Comparison of ENCODE assay signal across 21 cellular contexts in the genomic region with DNA sequence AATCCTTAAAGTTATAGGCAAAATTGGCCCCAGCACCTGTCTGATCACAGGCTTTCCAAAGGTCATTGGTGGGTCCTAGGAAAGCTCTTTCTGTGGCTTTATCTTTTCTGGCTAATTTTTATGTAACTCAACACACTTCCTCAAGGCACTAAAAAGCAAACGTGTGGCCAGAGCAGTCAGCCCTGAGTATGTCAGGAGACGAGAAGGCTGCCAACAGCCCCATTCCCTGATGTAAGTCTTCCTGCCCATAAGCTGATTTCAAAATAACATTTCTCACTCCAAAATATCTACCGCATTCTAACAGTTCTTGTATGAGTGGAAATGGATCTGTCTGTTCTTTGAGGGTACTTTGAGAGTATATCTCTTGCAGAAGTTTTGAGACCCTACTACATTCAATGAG. TPM values are rescaled to one million over a fixed set of nuclear protein-coding genes. Genes with fewer than 3 reads are reported as not detected.
A peak's percentile ranks its signal among the peaks of the same experiment; 100 is the strongest.
DNase-seq lines count a peak whose midpoint lies in the region; ATAC-seq and TF ChIP-seq lines count a peak whose summit lies in the region.
"Had no signal": no experiment of that assay in that cellular context is flagged by ENCODE, and none has a peak within 500 bp of the region (broad histone marks: within the 10 kb centered on the region; RNA-seq: fewer than 3 reads in every experiment).

No MANE protein-coding gene starts in this region.

- H3K27ac ChIP-seq in heart right ventricle (no peak overlapping the region), prostate gland (no peak overlapping the region)
- H3K27ac ChIP-seq: Peyer's patch, SJSA1 had no signal

- intact Hi-C loops in Right ventricle myocardium superior (cut with DNase I) = no loop called here
- intact Hi-C loops in heart right ventricle (cut with DNase I) = no loop called here
- intact Hi-C loops in sciatic nerve (cut with DNase I) = no loop called here
- intact Hi-C loops in Calu3 (cut with micrococcal nuclease; ENCODE audit: unreplicated experiment) = no loop called here
- intact Hi-C loops in prostate gland (cut with DNase I) = no loop called here

- H3K27ac Mint-ChIP-seq in Calu3 (ENCODE audit: unreplicated experiment) = no peak overlapping the region
- H3K27ac Mint-ChIP-seq: B cell had no signal

- no peak overlapping the region for H3K4me3 Mint-ChIP-seq in Calu3 (ENCODE audit: low read depth, unreplicated experiment)
- H3K4me3 Mint-ChIP-seq: B cell had no signal

- 58 to 64% methylated on average over 3 of the region's 3 CpGs for WGBS in heart right ventricle, 2 donors
- 61% methylated on average over 3 of the region's 3 CpGs for WGBS in prostate gland

- TF ChIP-seq POLR2A in prostate gland (IDR thresholded peaks at IDR 0.05) = no peak

- TF ChIP-seq CTCF in heart right ventricle (IDR thresholded peaks at IDR 0.05) (no peak), Calu3 (IDR thresholded peaks at IDR 0.05; ENCODE audit: unreplicated experiment) (no peak), prostate gland (IDR thresholded peaks at IDR 0.05) (no peak)

- CTCF ChIA-PET in Calu3 (lab: Charles Lee) = no interaction called here

- H3K27me3 Mint-ChIP-seq in Calu3 (ENCODE audit: unreplicated experiment) = no peaks in the 10 kb centered on the region
- H3K27me3 Mint-ChIP-seq: B cell had no signal

- no TSS peak for BruUV-seq in Calu3 (replicated peaks; lab: Mats Ljungman, UMichigan)

- H3K36me3 ChIP-seq in heart right ventricle (no peaks in the 10 kb centered on the region), prostate gland (no peaks in the 10 kb centered on the region)
- H3K36me3 ChIP-seq: Peyer's patch, SJSA1 had no signal

- H3K4me1 Mint-ChIP-seq in Calu3 (ENCODE audit: low read depth, unreplicated experiment) = no peaks in the 10 kb centered on the region
- H3K4me1 Mint-ChIP-seq: B cell had no signal

- no peaks in the 10 kb centered on the region for H3K27me3 ChIP-seq in heart right ventricle
- no peaks in the 10 kb centered on the region for H3K27me3 ChIP-seq in prostate gland (replicated peaks; ENCODE audit: insufficient read depth)
- H3K27me3 ChIP-seq: Peyer's patch, SJSA1 had no signal

- H3K4me3 ChIP-seq in heart right ventricle (no peak overlapping the region), prostate gland (no peak overlapping the region)
- H3K4me3 ChIP-seq: Peyer's patch, SJSA1 had no signal

- peaks cover 4% of the 10 kb centered on the region for H3K9me3 Mint-ChIP-seq in Calu3 (ENCODE audit: low read depth, unreplicated experiment)

- H3K36me3 Mint-ChIP-seq in Calu3 (ENCODE audit: insufficient read depth, unreplicated experiment) = no peaks in the 10 kb centered on the region

- peak; percentile 50 for DNase-seq in Right ventricle myocardium superior
- DNase-seq in heart right ventricle = no peak
- peak; percentile 27 for DNase-seq in MV-4-11 (lab: John Stamatoyannopoulos, UW)
- DNase-seq in fibroblast of peridontal ligament (ENCODE audit: extremely low read depth) = peak; percentile 7
- DNase-seq in sciatic nerve (ENCODE audit: low spot score) = no peak
- no peak for DNase-seq in Calu3
- no peak for DNase-seq in prostate gland (ENCODE audit: low spot score)
- DNase-seq: 8988T, EL, GOT3, KG1, NCI-H1694, NCI-H2081, NCI-H2171, NCI-H524 treated with DMSO at 0.1 percent for 48 hours, NCI-H82, Peyer's patch had no signal

- H3K4me1 ChIP-seq in heart right ventricle = no peaks in the 10 kb centered on the region
- no peaks in the 10 kb centered on the region for H3K4me1 ChIP-seq in prostate gland (replicated peaks)
- H3K4me1 ChIP-seq: Peyer's patch, SJSA1 had no signal

- peak; percentile 51 for ATAC-seq in Right ventricle myocardium superior (ENCODE audit: poor library complexity)
- ATAC-seq in heart right ventricle = no peak
- ATAC-seq in sciatic nerve = peak; percentile 56
- no peak for ATAC-seq in GM21723 (IDR thresholded peaks at IDR 0.05; ENCODE audit: unreplicated experiment)
- ATAC-seq: HCT116 had no signal

- H3K9me3 ChIP-seq in heart right ventricle (peaks cover 0 to 25% (median 0%) of the 10 kb centered on the region in 11 donors), prostate gland (no peaks in the 10 kb centered on the region)
- H3K9me3 ChIP-seq: Peyer's patch, SJSA1 had no signal

RNA-seq across cellular contexts. Expression of a gene that starts 25.5 kb away (rescaled TPM):
- total RNA-seq in Right ventricle myocardium superior (23.3 TPM), heart right ventricle (10 to 100 TPM; 23.0 to 32.1 (median 26.4) TPM), sciatic nerve (13.8 TPM), Calu3 (2022) (21.7 and 22.1 TPM in 2 replicates), prostate gland (10 to 100 TPM; 12.0 to 12.2 TPM)
- 10 to 100 TPM; 17.8 to 29.5 TPM for polyA plus RNA-seq in heart right ventricle

Comparison
In these comparisons a context has a peak if more than half of its experiments do, and no peak if none do; other contexts are left out.
1. ATAC-seq: peak in Right ventricle myocardium superior (single experiment) and sciatic nerve (single experiment); none in heart right ventricle (0 of 8) and GM21723 (single experiment).
2. DNase-seq: peak in Right ventricle myocardium superior (single experiment), MV-4-11 (single experiment) and fibroblast of peridontal ligament (single experiment); none in heart right ventricle (0 of 2), sciatic nerve (single experiment), Calu3 (single experiment) and prostate gland (single experiment).